In genomic region chr2:54582987-54583386, GRCh38 we compare ENCODE assay signal across 19 cellular contexts.
DNase-seq lines count a peak whose midpoint lies in the region; ATAC-seq, FAIRE-seq and TF ChIP-seq lines count a peak whose summit lies in the region.
"Had no signal": no experiment of that assay in that cellular context is flagged by ENCODE, and none has a peak within 500 bp of the region (broad histone marks: within the 10 kb centered on the region; RNA-seq: fewer than 3 reads in every experiment).

No MANE protein-coding gene starts in this region.

- no peak overlapping the region for H3K14ac ChIP-seq in mesenchymal stem cell (ENCODE audit: low read length in 2 of 2)

- H3K9ac ChIP-seq in mesenchymal stem cell (ENCODE audit: low read length), result no peak overlapping the region

- ATAC-seq in activated T-helper 17 cell treated with anti-CD3 and anti-CD28 coated beads, Interleukin-2, amount 50 U/mL, for 72 hours (replicated peaks), result no peak
- no peak for ATAC-seq in naive thymus-derived CD8-positive, alpha-beta T cell

- no peak overlapping the region for H3K4ac ChIP-seq in mesenchymal stem cell (ENCODE audit: low read depth in 1 of 2, low read length in 2 of 2)

- peaks cover 81% of the 10 kb centered on the region for H3K4me1 Mint-ChIP-seq in activated CD4-positive, alpha-beta T cell treated with anti-CD3 and anti-CD28 coated beads, Interleukin-2, amount 10 ng/mL, durations not matched to agents 24 days and 14 days
- H3K4me1 Mint-ChIP-seq in activated T-helper 17 cell treated with anti-CD3 and anti-CD28 coated beads, Interleukin-2, amount 50 U/mL, for 72 hours, result peaks cover 68% of the 10 kb centered on the region
- H3K4me1 Mint-ChIP-seq in naive thymus-derived CD8-positive, alpha-beta T cell, result peaks cover 56 to 98% (median 93%) of the 10 kb centered on the region in 4 donors

- H3K36me3 ChIP-seq in mesenchymal stem cell (ENCODE audit: control insufficient read depth in 1 of 2, insufficient read depth in 2 of 2, low read depth in 1 of 2, low read length in 2 of 2), result peaks cover 2 to 22% of the 10 kb centered on the region in 2 experiments
- H3K36me3 ChIP-seq: upper lobe of left lung had no signal

- POLR2A ChIA-PET in naive thymus-derived CD8-positive, alpha-beta T cell (lab: Charles Lee), result interaction anchor here (0.9 to 18.3 kb wide), 2 partner anchors 11 to 23 kb away, joined by 3 to 331 read pairs; no protein-coding TSS in a partner anchor

- H2BK5ac ChIP-seq in mesenchymal stem cell (ENCODE audit: low read depth, low read length, poor library complexity, severe bottlenecking), result no peak overlapping the region

- no peak overlapping the region for H3K27ac ChIP-seq in mesenchymal stem cell (ENCODE audit: low read length, poor library complexity, severe bottlenecking)

- TF ChIP-seq POLR2A in GM12891 (IDR thresholded peaks at IDR 0.05; ENCODE audit: low read depth, low read length), result no peak

- no peaks in the 10 kb centered on the region for H3K27me3 Mint-ChIP-seq in activated CD4-positive, alpha-beta T cell treated with anti-CD3 and anti-CD28 coated beads, Interleukin-2, amount 10 ng/mL, durations not matched to agents 24 days and 14 days
- H3K27me3 Mint-ChIP-seq in activated T-helper 17 cell treated with anti-CD3 and anti-CD28 coated beads, Interleukin-2, amount 50 U/mL, for 72 hours, result no peaks in the 10 kb centered on the region
- no peaks in the 10 kb centered on the region for H3K27me3 Mint-ChIP-seq in naive thymus-derived CD8-positive, alpha-beta T cell

- H2BK15ac ChIP-seq in mesenchymal stem cell (ENCODE audit: low read depth, poor library complexity, severe bottlenecking), result no peak overlapping the region

- peak overlapping the region; percentile 86 for H3K4me3 Mint-ChIP-seq in activated CD4-positive, alpha-beta T cell treated with anti-CD3 and anti-CD28 coated beads, Interleukin-2, amount 10 ng/mL, durations not matched to agents 24 days and 14 days
- H3K4me3 Mint-ChIP-seq in activated T-helper 17 cell treated with anti-CD3 and anti-CD28 coated beads, Interleukin-2, amount 50 U/mL, for 72 hours, result peak overlapping the region; percentile 74
- peak overlapping the region; percentile 32 to 90 (median 80) for H3K4me3 Mint-ChIP-seq in naive thymus-derived CD8-positive, alpha-beta T cell

- no peaks in the 10 kb centered on the region for H3K9me3 ChIP-seq in mesenchymal stem cell (ENCODE audit: control insufficient read depth, low read length)
- H3K9me3 ChIP-seq: upper lobe of left lung had no signal

- intact Hi-C loops in activated CD4-positive, alpha-beta T cell treated with anti-CD3 and anti-CD28 coated beads, Interleukin-2, amount 10 ng/mL, durations not matched to agents 24 days and 14 days (cut with micrococcal nuclease), result no loop called here

- no peak overlapping the region for H3K4me2 ChIP-seq in mesenchymal stem cell (ENCODE audit: low read length, poor library complexity, severe bottlenecking)

- peak; percentile 16 for FAIRE-seq in GM12891 (lab: Jason Lieb, UNC)
- FAIRE-seq: astrocyte, RCC 7860 had no signal

- H2AK5ac ChIP-seq in mesenchymal stem cell (ENCODE audit: low read length, severe bottlenecking), result no peak overlapping the region

- no peak overlapping the region for H3K4me3 ChIP-seq in mesenchymal stem cell (ENCODE audit: insufficient read depth in 1 of 2, low read depth in 1 of 2, low read length in 2 of 2)
- H3K4me3 ChIP-seq: upper lobe of left lung had no signal

- DNase-seq in activated CD4-positive, alpha-beta T cell treated with anti-CD3 and anti-CD28 coated beads, Interleukin-2, amount 10 ng/mL, durations not matched to agents 24 days and 14 days, result no peak
- no peak for DNase-seq in activated CD4-positive, alpha-beta T cell treated with anti-CD3 and anti-CD28 coated beads, Interleukin-2, amount 50 U/mL, for 1 hour
- no peak for DNase-seq in GM12891 (ENCODE audit: insufficient read length, low spot score)
- no peak for DNase-seq in naive thymus-derived CD8-positive, alpha-beta T cell
- DNase-seq in AG08396 (ENCODE audit: low spot score), result no peak
- DNase-seq in mesenchymal stem cell, result no peak
- no peak for DNase-seq in occipital lobe (lab: John Stamatoyannopoulos, UW)
- DNase-seq: activated CD4-positive, CD25-positive, alpha-beta regulatory T cell treated with anti-CD3 and anti-CD28 coated beads, Interleukin-2, amount 50 U/mL, for 72 hours; cortex of kidney; erythroblast; GDM1; NCI-H2029 treated with DMSO at 0.1 percent for 48 hours; NCI-H510A treated with DMSO at 0.1 percent for 48 hours; nucleus accumbens; stimulated activated CD4-positive, alpha-beta T cell treated with anti-CD3 and anti-CD28 coated beads, Interleukin-4, amount 100 ng/mL, for 24 hours; upper lobe of left lung had no signal

- H2AFZ ChIP-seq in mesenchymal stem cell (ENCODE audit: low read depth, low read length), result no peak overlapping the region

- H4K8ac ChIP-seq in mesenchymal stem cell (ENCODE audit: low read length), result no peak overlapping the region

- no peak overlapping the region for H4K91ac ChIP-seq in mesenchymal stem cell (ENCODE audit: low read length)

- H3K27me3 ChIP-seq in mesenchymal stem cell (ENCODE audit: control insufficient read depth in 1 of 2, insufficient read depth in 1 of 2, low read length in 2 of 2), result no peaks in the 10 kb centered on the region
- H3K27me3 ChIP-seq: upper lobe of left lung had no signal

- peaks cover 11% of the 10 kb centered on the region for H3K36me3 Mint-ChIP-seq in activated CD4-positive, alpha-beta T cell treated with anti-CD3 and anti-CD28 coated beads, Interleukin-2, amount 10 ng/mL, durations not matched to agents 24 days and 14 days (ENCODE audit: low read depth)
- H3K36me3 Mint-ChIP-seq in activated T-helper 17 cell treated with anti-CD3 and anti-CD28 coated beads, Interleukin-2, amount 50 U/mL, for 72 hours (ENCODE audit: low read depth), result peaks cover 6% of the 10 kb centered on the region
- peaks cover 0 to 2% (median 0%) of the 10 kb centered on the region in 3 donors for H3K36me3 Mint-ChIP-seq in naive thymus-derived CD8-positive, alpha-beta T cell

- H3K23ac ChIP-seq in mesenchymal stem cell (ENCODE audit: low read length in 2 of 2), result no peak overlapping the region

- no peak overlapping the region for H2BK12ac ChIP-seq in mesenchymal stem cell (ENCODE audit: low read length in 2 of 2)

- peak overlapping the region in 1 of 2 experiments; percentile 13 for H3K18ac ChIP-seq in mesenchymal stem cell (ENCODE audit: low read depth in 1 of 2, low read length in 2 of 2)

- WGBS in mesenchymal stem cell, result over 99% methylated on average over 3 of the region's 5 CpGs

- no peaks in the 10 kb centered on the region for H3K79me1 ChIP-seq in mesenchymal stem cell (replicated peaks; ENCODE audit: low read length, poor library complexity, severe bottlenecking)

- peaks cover 13% of the 10 kb centered on the region for H3K4me1 ChIP-seq in mesenchymal stem cell (ENCODE audit: control insufficient read depth, insufficient read depth, low read depth, low read length)

- H2BK120ac ChIP-seq in mesenchymal stem cell (ENCODE audit: low read depth, low read length), result no peak overlapping the region

- peak overlapping the region; percentile 93 for H3K27ac Mint-ChIP-seq in activated CD4-positive, alpha-beta T cell treated with anti-CD3 and anti-CD28 coated beads, Interleukin-2, amount 10 ng/mL, durations not matched to agents 24 days and 14 days
- H3K27ac Mint-ChIP-seq in activated T-helper 17 cell treated with anti-CD3 and anti-CD28 coated beads, Interleukin-2, amount 50 U/mL, for 72 hours, result peak overlapping the region; percentile 21
- peak overlapping the region; percentile 91 to 99 (median 96) for H3K27ac Mint-ChIP-seq in naive thymus-derived CD8-positive, alpha-beta T cell

- no peaks in the 10 kb centered on the region for H3K9me3 Mint-ChIP-seq in activated CD4-positive, alpha-beta T cell treated with anti-CD3 and anti-CD28 coated beads, Interleukin-2, amount 10 ng/mL, durations not matched to agents 24 days and 14 days
- no peaks in the 10 kb centered on the region for H3K9me3 Mint-ChIP-seq in activated T-helper 17 cell treated with anti-CD3 and anti-CD28 coated beads, Interleukin-2, amount 50 U/mL, for 72 hours
- no peaks in the 10 kb centered on the region for H3K9me3 Mint-ChIP-seq in naive thymus-derived CD8-positive, alpha-beta T cell

TF ChIP-seq in GM12891, 5 proteins besides CTCF, POLR2A, EP300 and RAD21:
- TF ChIP-seq TAF1 (IDR thresholded peaks at IDR 0.05; ENCODE audit: low read depth, low read length) (no peak), POLR2AphosphoS5 (IDR thresholded peaks at IDR 0.05; ENCODE audit: low read depth, low read length) (no peak), PAX5 (IDR thresholded peaks at IDR 0.05; ENCODE audit: insufficient read depth, low read length, severe bottlenecking) (no peak), POU2F2 (IDR thresholded peaks at IDR 0.05; ENCODE audit: low read depth, low read length) (no peak)

Comparison
In these comparisons a context has a peak if more than half of its experiments do, and no peak if none do; other contexts are left out.
1. H3K27ac Mint-ChIP-seq: peak in every context shown above with its lines; median percentile 96 in naive thymus-derived CD8-positive, alpha-beta T cell; 93 in activated CD4-positive, alpha-beta T cell treated with anti-CD3 and anti-CD28 coated beads, Interleukin-2, amount 10 ng/mL, durations not matched to agents 24 days and 14 days; 21 in activated T-helper 17 cell treated with anti-CD3 and anti-CD28 coated beads, Interleukin-2, amount 50 U/mL, for 72 hours.